In genomic region chr1:229407206-229408026, GRCh38 we compare ENCODE assay signal across 9 cellular contexts. TPM values are rescaled to one million over a fixed set of nuclear protein-coding genes. Genes with fewer than 3 reads are reported as not detected.
DNase-seq lines count a peak whose midpoint lies in the region; ATAC-seq and TF ChIP-seq lines count a peak whose summit lies in the region.
"Had no signal": no experiment of that assay in that cellular context is flagged by ENCODE, and none has a peak within 500 bp of the region (broad histone marks: within the 10 kb centered on the region; RNA-seq: fewer than 3 reads in every experiment).

No MANE protein-coding gene starts in this region.

- H3K9me3 ChIP-seq in iPS DF 6.9 (ENCODE audit: control insufficient read depth, insufficient read depth, low read length), result no peaks in the 10 kb centered on the region
- no peaks in the 10 kb centered on the region for H3K9me3 ChIP-seq in sigmoid colon

- H3K27ac ChIP-seq in iPS DF 6.9 (ENCODE audit: low read length) (no peak overlapping the region), sigmoid colon (no peak overlapping the region)

- in situ Hi-C loops in GM13977 (cut with MboI; ENCODE audit: low pct_unique_long_range_greater_than_20kb, low sequenced_read_pairs, unreplicated experiment), result no loop called here

- CTCF ChIA-PET in activated CD8-positive, alpha-beta T cell treated with anti-CD3 and anti-CD28 coated beads, Interleukin-2, amount 10 ng/mL, durations not matched to agents 7 days and 5 days (lab: Charles Lee), result interaction anchor here (1.7 to 3.8 kb wide), 2 partner anchors 75 to 149 kb away, joined by 5 to 10 read pairs; no protein-coding TSS in a partner anchor

- intact Hi-C loops in sigmoid colon (cut with DNase I), result loop anchor here (5.0 kb wide), 1 partner anchor 65 kb away; the partner anchor contains the start of gene CCSAP

- TF ChIP-seq CTCF in sigmoid colon (IDR thresholded peaks at IDR 0.05) (no peak), GM13977 (IDR thresholded peaks at IDR 0.05; ENCODE audit: extremely low read depth, insufficient read depth, missing control alignments) (no peak)

- H3K36me3 Mint-ChIP-seq in activated CD8-positive, alpha-beta T cell treated with anti-CD3 and anti-CD28 coated beads, Interleukin-2, amount 10 ng/mL, durations not matched to agents 7 days and 5 days (ENCODE audit: low read depth), result no peaks in the 10 kb centered on the region

- no peak for TF ChIP-seq POLR2A in sigmoid colon (IDR thresholded peaks at IDR 0.05)

- H3K27me3 Mint-ChIP-seq in activated CD8-positive, alpha-beta T cell treated with anti-CD3 and anti-CD28 coated beads, Interleukin-2, amount 10 ng/mL, durations not matched to agents 7 days and 5 days (ENCODE audit: low read depth), result peaks cover 52% of the 10 kb centered on the region

- H3K27me3 ChIP-seq in iPS DF 6.9 (ENCODE audit: control insufficient read depth, insufficient read depth, low read length) (peaks cover 14% of the 10 kb centered on the region; the same call in 1 of the 2 replicates), sigmoid colon (peaks cover 6 to 53% (median 44%) of the 10 kb centered on the region in 3 donors)

- H3K4me3 ChIP-seq in iPS DF 6.9 (ENCODE audit: low read length) (peak overlapping the region; percentile 28; the same call in 1 of the 2 replicates), sigmoid colon (peak overlapping the region; percentile 11 to 45 (median 32))

- peak; percentile 25 for DNase-seq in ELR (ENCODE audit: low read depth)
- no peak for DNase-seq in activated CD8-positive, alpha-beta T cell treated with anti-CD3 and anti-CD28 coated beads, Interleukin-2, amount 10 ng/mL, durations not matched to agents 7 days and 5 days
- DNase-seq in iPS DF 6.9 (ENCODE audit: low read depth, low spot score), result no peak
- DNase-seq in sigmoid colon, result no peak
- no peak for DNase-seq in NCI-H226
- no peak for DNase-seq in GM13977 (ENCODE audit: low spot score)
- DNase-seq: NCI-H446 had no signal

- H3K4me1 ChIP-seq in iPS DF 6.9 (ENCODE audit: control insufficient read depth, insufficient read depth, low read length) (peaks cover 9% of the 10 kb centered on the region), sigmoid colon (peaks cover 0 to 50% (median 38%) of the 10 kb centered on the region in 4 donors)

- peak overlapping the region; percentile 22 for H3K4me3 Mint-ChIP-seq in activated CD8-positive, alpha-beta T cell treated with anti-CD3 and anti-CD28 coated beads, Interleukin-2, amount 10 ng/mL, durations not matched to agents 7 days and 5 days

- no peak for TF ChIP-seq EP300 in sigmoid colon (IDR thresholded peaks at IDR 0.05)

- ATAC-seq in activated CD8-positive, alpha-beta T cell treated with anti-CD3 and anti-CD28 coated beads, Interleukin-2, amount 10 ng/mL, durations not matched to agents 7 days and 5 days, result no peak
- ATAC-seq in HG03520 (IDR thresholded peaks at IDR 0.05; ENCODE audit: unreplicated experiment), result no peak
- ATAC-seq in GM19467 (IDR thresholded peaks at IDR 0.05; ENCODE audit: unreplicated experiment), result no peak

- H3K9me3 Mint-ChIP-seq in activated CD8-positive, alpha-beta T cell treated with anti-CD3 and anti-CD28 coated beads, Interleukin-2, amount 10 ng/mL, durations not matched to agents 7 days and 5 days (ENCODE audit: insufficient read depth), result no peaks in the 10 kb centered on the region

- POLR2A ChIA-PET in activated CD8-positive, alpha-beta T cell treated with anti-CD3 and anti-CD28 coated beads, Interleukin-2, amount 10 ng/mL, durations not matched to agents 7 days and 5 days (lab: Charles Lee), result no interaction called here

- no CpG with 5 or more reads among the region's 68 CpGs for WGBS in iPS DF 6.9 (ENCODE audit: insufficient coverage, insufficient read length)
- 8 to 23% methylated on average over 68 of the region's 68 CpGs for WGBS in sigmoid colon, 2 donors

- H3K36me3 ChIP-seq in iPS DF 6.9 (ENCODE audit: control insufficient read depth, insufficient read depth, low read length), result no peaks in the 10 kb centered on the region
- H3K36me3 ChIP-seq in sigmoid colon, result no peaks in the 10 kb centered on the region

- H3K27ac Mint-ChIP-seq in activated CD8-positive, alpha-beta T cell treated with anti-CD3 and anti-CD28 coated beads, Interleukin-2, amount 10 ng/mL, durations not matched to agents 7 days and 5 days, result no peak overlapping the region

- H3K4me1 Mint-ChIP-seq in activated CD8-positive, alpha-beta T cell treated with anti-CD3 and anti-CD28 coated beads, Interleukin-2, amount 10 ng/mL, durations not matched to agents 7 days and 5 days (ENCODE audit: low read depth), result peaks cover 29% of the 10 kb centered on the region

RNA-seq across cellular contexts. Expression of gene ACTA1, which starts 26.5 kb away (rescaled TPM):
- total RNA-seq in activated CD8-positive, alpha-beta T cell treated with anti-CD3 and anti-CD28 coated beads, Interleukin-2, amount 10 ng/mL, durations not matched to agents 7 days and 5 days, result not detected
- under 1 TPM in 1 of 4 donors, not detected in 3; 0.36 TPM for total RNA-seq in sigmoid colon
- 10 to 100 TPM in 1 of 3 donors, 1 to 10 TPM in 2; 1.1 to 36.0 (median 4.6) TPM for polyA plus RNA-seq in sigmoid colon
